ENCODE assay signal across 19 cellular contexts in genomic region chr10:25405871-25406270, GRCh38.
"Had no signal": no experiment of that assay in that cellular context is flagged by ENCODE, and none has a peak within 500 bp of the region (broad histone marks: within the 10 kb centered on the region; RNA-seq: fewer than 3 reads in every experiment).

No MANE protein-coding gene starts in this region.

- H3K36me3 ChIP-seq: ascending aorta, heart right ventricle, left ventricle myocardium inferior, right atrium auricular region, tibial artery, uterus had no signal

- DNase-seq: activated CD4-positive, alpha-beta T cell treated with anti-CD3 and anti-CD28 coated beads for 1 hour; activated CD8-positive, alpha-beta memory T cell treated with anti-CD3 and anti-CD28 coated beads for 24 hours; activated CD8-positive, alpha-beta memory T cell treated with anti-CD3 and anti-CD28 coated beads, Interleukin-2, amount 50 U/mL, for 48 hours; activated effector memory CD4-positive, alpha-beta T cell treated with Interleukin-2 at 50 U/mL for 16 hours; activated naive CD4-positive, alpha-beta T cell treated with anti-CD3 and anti-CD28 coated beads, Interleukin-2, amount 10 ng/mL, durations not matched to agents 7 days and 5 days; activated T-cell treated with anti-CD3 and anti-CD28 coated beads, Interleukin-2, amount 50 U/mL, for 48 hours; heart right ventricle; kidney glomerular epithelial cell; left ventricle myocardium inferior; stimulated activated CD4-positive, alpha-beta T cell treated with anti-CD3 and anti-CD28 coated beads, Interleukin-12 subunit alpha, Interleukin-12 subunit beta, amount 100 ng/mL, for 4 hours; stimulated activated CD4-positive, alpha-beta T cell treated with anti-CD3 and anti-CD28 coated beads, Interleukin-1b, Interleukin-23, amount 100 ng/mL, for 48 hours; stimulated activated CD8-positive, alpha-beta memory T cell treated with anti-CD3 and anti-CD28 coated beads, Interleukin-4, amount 100 ng/mL, for 48 hours; stimulated activated naive CD4-positive, alpha-beta T cell; T-helper 1 cell; T-helper 9 cell; tibial artery; uterus had no signal

- ATAC-seq: heart right ventricle had no signal

- H3K4me1 ChIP-seq: ascending aorta, heart right ventricle, left ventricle myocardium inferior, right atrium auricular region, tibial artery, uterus had no signal

- H3K27me3 ChIP-seq: ascending aorta, heart right ventricle, right atrium auricular region, tibial artery, uterus had no signal

- H3K4me3 ChIP-seq: ascending aorta, heart right ventricle, left ventricle myocardium inferior, right atrium auricular region, tibial artery, uterus had no signal

- H3K27ac ChIP-seq: ascending aorta, heart right ventricle, left ventricle myocardium inferior, right atrium auricular region, tibial artery, uterus had no signal

- H3K9me3 ChIP-seq: ascending aorta, heart right ventricle, left ventricle myocardium inferior, right atrium auricular region, tibial artery, uterus had no signal
